17 cellular contexts compared by ENCODE assay signal in the genomic region with DNA sequence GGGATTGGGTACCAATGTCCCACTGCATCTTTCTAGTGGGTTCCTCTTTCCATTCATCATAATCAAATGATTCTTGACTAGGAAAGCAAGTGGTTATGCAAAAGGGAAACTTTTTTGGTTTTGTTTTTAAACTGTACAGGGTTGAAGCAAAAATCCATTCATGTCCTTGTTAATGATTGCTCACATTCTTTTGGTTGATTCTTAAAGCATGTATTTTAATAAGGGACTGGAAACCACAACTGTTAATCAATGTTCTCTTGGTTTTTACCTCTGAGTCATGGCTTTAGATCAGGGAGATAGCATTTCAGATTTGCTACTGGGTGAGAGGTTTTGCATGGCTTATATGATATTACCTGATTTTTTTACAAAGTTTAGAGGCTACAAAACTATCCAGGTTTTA.
DNase-seq lines count a peak whose midpoint lies in the region; ATAC-seq and TF ChIP-seq lines count a peak whose summit lies in the region.
"Had no signal": no experiment of that assay in that cellular context is flagged by ENCODE, and none has a peak within 500 bp of the region (broad histone marks: within the 10 kb centered on the region; RNA-seq: fewer than 3 reads in every experiment).

No MANE protein-coding gene starts in this region.

- H3K4me2 ChIP-seq in GM23338: no peak overlapping the region

- DNase-seq in epithelial cell of prostate (ENCODE audit: low read depth, low spot score): peak; percentile 45
- no peak for DNase-seq in NCI-H69 (lab: John Stamatoyannopoulos, UW)
- DNase-seq in inferior parietal cortex (ENCODE audit: extremely low spot score): no peak
- DNase-seq in GM23338 (ENCODE audit: low spot score): no peak
- DNase-seq in Kasumi-1 (lab: John Stamatoyannopoulos, UW): no peak
- DNase-seq: activated CD4-positive, alpha-beta T cell treated with anti-CD3 and anti-CD28 coated beads for 1 hour; NCI-H2029; NK-92 treated with Interleukin-12 subunit alpha and Interleukin-12 subunit beta, amount 100 ng/mL, for 24 hours; occipital lobe had no signal

- no peaks in the 10 kb centered on the region for H3K9me3 Mint-ChIP-seq in GM23338
- H3K9me3 Mint-ChIP-seq: activated T-helper 2 cell treated with anti-CD3 and anti-CD28 coated beads, Interferon-gamma antibody, Interleukin-2, Interleukin-4, amounts not matched to agents 10 μg/mL and 5 μg/mL and 100 μg/mL, durations not matched to agents 14 hours and 24 hours and 36 hours had no signal

- H3K4me3 Mint-ChIP-seq in GM23338: no peak overlapping the region
- H3K4me3 Mint-ChIP-seq: B cell had no signal

- no peaks in the 10 kb centered on the region for H3K36me3 Mint-ChIP-seq in GM23338 (ENCODE audit: low read depth)

- ATAC-seq in GM18520 (IDR thresholded peaks at IDR 0.05; ENCODE audit: unreplicated experiment): peak; percentile 67
- peak; percentile 82 for ATAC-seq in GM21447 (IDR thresholded peaks at IDR 0.05; ENCODE audit: unreplicated experiment)
- peak; percentile 88 for ATAC-seq in HG03159 (IDR thresholded peaks at IDR 0.05; ENCODE audit: unreplicated experiment)
- no peak for ATAC-seq in GM23338
- ATAC-seq: K562 had no signal

- no peaks in the 10 kb centered on the region for H3K27me3 ChIP-seq in GM23338 (ENCODE audit: insufficient read depth)
- H3K27me3 ChIP-seq: breast epithelium had no signal

- no peak overlapping the region for H3K27ac Mint-ChIP-seq in GM23338
- H3K27ac Mint-ChIP-seq: activated T-helper 2 cell treated with anti-CD3 and anti-CD28 coated beads, Interferon-gamma antibody, Interleukin-2, Interleukin-4, amounts not matched to agents 10 μg/mL and 5 μg/mL and 100 μg/mL, durations not matched to agents 14 hours and 24 hours and 36 hours; B cell had no signal

- H3K27me3 Mint-ChIP-seq in GM23338 (ENCODE audit: insufficient read depth, low read depth, poor library complexity): peaks cover 3% of the 10 kb centered on the region
- H3K27me3 Mint-ChIP-seq: B cell had no signal

- H3K79me2 ChIP-seq in GM23338 (replicated peaks; ENCODE audit: insufficient read depth): no peaks in the 10 kb centered on the region

- H3K27ac ChIP-seq in epithelial cell of prostate (no peak overlapping the region), GM23338 (ENCODE audit: low read depth) (no peak overlapping the region)
- H3K27ac ChIP-seq: breast epithelium, SK-N-MC had no signal

- peaks cover 3% of the 10 kb centered on the region; the same call in 1 of the 2 replicates for H3K4me1 ChIP-seq in GM23338 (ENCODE audit: insufficient read depth)
- H3K4me1 ChIP-seq: breast epithelium had no signal

- peaks cover 5% of the 10 kb centered on the region; the same call in 2 of the 3 replicates for H3K4me1 Mint-ChIP-seq in GM23338
- H3K4me1 Mint-ChIP-seq: B cell had no signal

- no peaks in the 10 kb centered on the region for H4K20me1 ChIP-seq in GM23338 (replicated peaks; ENCODE audit: insufficient read depth)

- H3K9me2 ChIP-seq in GM23338 (ENCODE audit: insufficient read depth): 0 out of 2 replicates have a peak, but pooled peaks cover 3% of the 10 kb centered on the region

- no peak for TF ChIP-seq CTCF in GM23338 (conservative IDR thresholded peaks at IDR 0.05; ENCODE audit: low read depth in 2 of 2)

- no peak overlapping the region for H3K4me3 ChIP-seq in GM23338
- H3K4me3 ChIP-seq: breast epithelium, K562, SK-N-MC had no signal

- H3F3A ChIP-seq in GM23338 (replicated peaks; ENCODE audit: low read depth): no peaks in the 10 kb centered on the region

- H3K36me3 ChIP-seq in GM23338 (ENCODE audit: insufficient read depth): no peaks in the 10 kb centered on the region
- H3K36me3 ChIP-seq: breast epithelium had no signal

- H2AFZ ChIP-seq in GM23338: no peak overlapping the region

TF ChIP-seq in GM23338, 12 proteins besides CTCF, POLR2A, EP300 and RAD21 (continues in another document):
- TF ChIP-seq, protein P1, sequence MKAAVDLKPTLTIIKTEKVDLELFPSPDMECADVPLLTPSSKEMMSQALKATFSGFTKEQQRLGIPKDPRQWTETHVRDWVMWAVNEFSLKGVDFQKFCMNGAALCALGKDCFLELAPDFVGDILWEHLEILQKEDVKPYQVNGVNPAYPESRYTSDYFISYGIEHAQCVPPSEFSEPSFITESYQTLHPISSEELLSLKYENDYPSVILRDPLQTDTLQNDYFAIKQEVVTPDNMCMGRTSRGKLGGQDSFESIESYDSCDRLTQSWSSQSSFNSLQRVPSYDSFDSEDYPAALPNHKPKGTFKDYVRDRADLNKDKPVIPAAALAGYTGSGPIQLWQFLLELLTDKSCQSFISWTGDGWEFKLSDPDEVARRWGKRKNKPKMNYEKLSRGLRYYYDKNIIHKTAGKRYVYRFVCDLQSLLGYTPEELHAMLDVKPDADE (IDR thresholded peaks at IDR 0.05): no peak
- TF ChIP-seq ZNF114 (CRISPR knock-in tag; IDR thresholded peaks at IDR 0.05): no peak
- TF ChIP-seq, protein P2, sequence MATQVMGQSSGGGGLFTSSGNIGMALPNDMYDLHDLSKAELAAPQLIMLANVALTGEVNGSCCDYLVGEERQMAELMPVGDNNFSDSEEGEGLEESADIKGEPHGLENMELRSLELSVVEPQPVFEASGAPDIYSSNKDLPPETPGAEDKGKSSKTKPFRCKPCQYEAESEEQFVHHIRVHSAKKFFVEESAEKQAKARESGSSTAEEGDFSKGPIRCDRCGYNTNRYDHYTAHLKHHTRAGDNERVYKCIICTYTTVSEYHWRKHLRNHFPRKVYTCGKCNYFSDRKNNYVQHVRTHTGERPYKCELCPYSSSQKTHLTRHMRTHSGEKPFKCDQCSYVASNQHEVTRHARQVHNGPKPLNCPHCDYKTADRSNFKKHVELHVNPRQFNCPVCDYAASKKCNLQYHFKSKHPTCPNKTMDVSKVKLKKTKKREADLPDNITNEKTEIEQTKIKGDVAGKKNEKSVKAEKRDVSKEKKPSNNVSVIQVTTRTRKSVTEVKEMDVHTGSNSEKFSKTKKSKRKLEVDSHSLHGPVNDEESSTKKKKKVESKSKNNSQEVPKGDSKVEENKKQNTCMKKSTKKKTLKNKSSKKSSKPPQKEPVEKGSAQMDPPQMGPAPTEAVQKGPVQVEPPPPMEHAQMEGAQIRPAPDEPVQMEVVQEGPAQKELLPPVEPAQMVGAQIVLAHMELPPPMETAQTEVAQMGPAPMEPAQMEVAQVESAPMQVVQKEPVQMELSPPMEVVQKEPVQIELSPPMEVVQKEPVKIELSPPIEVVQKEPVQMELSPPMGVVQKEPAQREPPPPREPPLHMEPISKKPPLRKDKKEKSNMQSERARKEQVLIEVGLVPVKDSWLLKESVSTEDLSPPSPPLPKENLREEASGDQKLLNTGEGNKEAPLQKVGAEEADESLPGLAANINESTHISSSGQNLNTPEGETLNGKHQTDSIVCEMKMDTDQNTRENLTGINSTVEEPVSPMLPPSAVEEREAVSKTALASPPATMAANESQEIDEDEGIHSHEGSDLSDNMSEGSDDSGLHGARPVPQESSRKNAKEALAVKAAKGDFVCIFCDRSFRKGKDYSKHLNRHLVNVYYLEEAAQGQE (IDR thresholded peaks at IDR 0.05; ENCODE audit: unreplicated experiment): no peak
- TF ChIP-seq CREB1 (CRISPR knock-in tag; IDR thresholded peaks at IDR 0.05; ENCODE audit: low read depth): no peak
- TF ChIP-seq EZH2phosphoT487 (IDR thresholded peaks at IDR 0.05; ENCODE audit: unreplicated experiment): no peak
